In genomic region chr10:103491729-103492364, GRCh38 we compare ENCODE assay signal across 10 cellular contexts. TPM values are rescaled to one million over a fixed set of nuclear protein-coding genes. Genes with fewer than 3 reads are reported as not detected.
DNase-seq lines count a peak whose midpoint lies in the region; ATAC-seq and TF ChIP-seq lines count a peak whose summit lies in the region.
"Had no signal": no experiment of that assay in that cellular context is flagged by ENCODE, and none has a peak within 500 bp of the region (broad histone marks: within the 10 kb centered on the region; RNA-seq: fewer than 3 reads in every experiment).

No MANE protein-coding gene starts in this region.

- H3K36me3 ChIP-seq in suprapubic skin, result no peaks in the 10 kb centered on the region

- H3K27ac ChIP-seq in suprapubic skin, result no peak overlapping the region
- H3K27ac ChIP-seq: C4-2B had no signal

- no peaks in the 10 kb centered on the region for H3K9me3 ChIP-seq in suprapubic skin

- DNase-seq in T-helper 1 cell (no peak), T-cell (no peak), hepatic stellate cell (ENCODE audit: low spot score) (peak; percentile 94), suprapubic skin (ENCODE audit: low spot score in 2 of 2) (no peak)
- no peak for DNase-seq in stimulated activated naive B cell treated with anti-CD40 and anti-IgM and Interleukin-4, amounts not matched to agents 10 μg/mL and 1 μg/mL and 100 μg/mL, for 72 hours

- H3K27me3 Mint-ChIP-seq in T-helper 1 cell treated with Interleukin-12 subunit alpha and Interleukin-12 subunit beta and Interleukin-4 antibody, amounts not matched to agents 30 μg/mL and 1 μg/mL, for 36 hours (ENCODE audit: low read depth), result peaks cover 51% of the 10 kb centered on the region
- peaks cover 35 to 39% of the 10 kb centered on the region in 2 donors for H3K27me3 Mint-ChIP-seq in T-cell
- peaks cover 37 to 52% of the 10 kb centered on the region in 2 donors for H3K27me3 Mint-ChIP-seq in stimulated activated naive B cell treated with anti-CD40 and anti-IgM and Interleukin-4, amounts not matched to agents 10 μg/mL and 1 μg/mL and 100 μg/mL, for 72 hours

- TF ChIP-seq POLR2A in suprapubic skin (IDR thresholded peaks at IDR 0.05), result no peak

- TF ChIP-seq EP300 in suprapubic skin (IDR thresholded peaks at IDR 0.05), result no peak

- CTCF ChIA-PET in T-cell (lab: Charles Lee), result interaction anchor here (0.6 to 1.7 kb wide), 3 partner anchors 8 to 74 kb away, joined by 6 to 18 read pairs (median 9); no protein-coding TSS in a partner anchor

- no peak for TF ChIP-seq CTCF in suprapubic skin (IDR thresholded peaks at IDR 0.05)

- H3K4me1 Mint-ChIP-seq in T-helper 1 cell treated with Interleukin-12 subunit alpha and Interleukin-12 subunit beta and Interleukin-4 antibody, amounts not matched to agents 30 μg/mL and 1 μg/mL, for 36 hours (ENCODE audit: low read depth), result peaks cover 12% of the 10 kb centered on the region
- peaks cover 11 to 27% (median 17%) of the 10 kb centered on the region in 3 donors for H3K4me1 Mint-ChIP-seq in T-cell
- peaks cover 29 to 44% of the 10 kb centered on the region in 2 donors for H3K4me1 Mint-ChIP-seq in stimulated activated naive B cell treated with anti-CD40 and anti-IgM and Interleukin-4, amounts not matched to agents 10 μg/mL and 1 μg/mL and 100 μg/mL, for 72 hours

- H3K27ac Mint-ChIP-seq in T-helper 1 cell treated with Interleukin-12 subunit alpha and Interleukin-12 subunit beta and Interleukin-4 antibody, amounts not matched to agents 30 μg/mL and 1 μg/mL, for 36 hours, result no peak overlapping the region
- peak overlapping the region in 1 of 2 donors; percentile 44 for H3K27ac Mint-ChIP-seq in T-cell
- peak overlapping the region; percentile 43 for H3K27ac Mint-ChIP-seq in stimulated activated naive B cell treated with anti-CD40 and anti-IgM and Interleukin-4, amounts not matched to agents 10 μg/mL and 1 μg/mL and 100 μg/mL, for 72 hours

- no peaks in the 10 kb centered on the region for H3K9me3 Mint-ChIP-seq in T-helper 1 cell treated with Interleukin-12 subunit alpha and Interleukin-12 subunit beta and Interleukin-4 antibody, amounts not matched to agents 30 μg/mL and 1 μg/mL, for 36 hours
- no peaks in the 10 kb centered on the region for H3K9me3 Mint-ChIP-seq in T-cell
- H3K9me3 Mint-ChIP-seq in stimulated activated naive B cell treated with anti-CD40 and anti-IgM and Interleukin-4, amounts not matched to agents 10 μg/mL and 1 μg/mL and 100 μg/mL, for 72 hours, result no peaks in the 10 kb centered on the region

- H3K4me1 ChIP-seq in suprapubic skin, result peaks cover 17% of the 10 kb centered on the region

- H3K4me3 ChIP-seq in suprapubic skin, result no peak overlapping the region

- ATAC-seq in T-cell (replicated peaks in 1 of 4) (no peak), GM18498 (IDR thresholded peaks at IDR 0.05; ENCODE audit: unreplicated experiment) (no peak)
- ATAC-seq in stimulated activated naive B cell treated with anti-CD40 and anti-IgM and Interleukin-4, amounts not matched to agents 10 μg/mL and 1 μg/mL and 100 μg/mL, for 72 hours (replicated peaks), result no peak
- ATAC-seq in activated CD4-positive, CD25-positive, alpha-beta regulatory T cell treated with anti-CD3 and anti-CD28 coated beads, Interleukin-2, amount 50 U/mL, for 24 hours, result no peak

- 70% methylated on average over 7 of the region's 7 CpGs for WGBS in suprapubic skin

- H3K27me3 ChIP-seq in suprapubic skin, result peaks cover 38% of the 10 kb centered on the region

- H3K4me3 Mint-ChIP-seq in T-helper 1 cell treated with Interleukin-12 subunit alpha and Interleukin-12 subunit beta and Interleukin-4 antibody, amounts not matched to agents 30 μg/mL and 1 μg/mL, for 36 hours, result peak overlapping the region; percentile 6
- peak overlapping the region in 2 of 3 donors; percentile 1 to 83 for H3K4me3 Mint-ChIP-seq in T-cell
- no peak overlapping the region for H3K4me3 Mint-ChIP-seq in stimulated activated naive B cell treated with anti-CD40 and anti-IgM and Interleukin-4, amounts not matched to agents 10 μg/mL and 1 μg/mL and 100 μg/mL, for 72 hours

- POLR2A ChIA-PET in T-cell (lab: Charles Lee), result no interaction called here

- no peaks in the 10 kb centered on the region for H3K36me3 Mint-ChIP-seq in T-helper 1 cell treated with Interleukin-12 subunit alpha and Interleukin-12 subunit beta and Interleukin-4 antibody, amounts not matched to agents 30 μg/mL and 1 μg/mL, for 36 hours (ENCODE audit: low read depth)
- H3K36me3 Mint-ChIP-seq in T-cell, result no peaks in the 10 kb centered on the region
- no peaks in the 10 kb centered on the region for H3K36me3 Mint-ChIP-seq in stimulated activated naive B cell treated with anti-CD40 and anti-IgM and Interleukin-4, amounts not matched to agents 10 μg/mL and 1 μg/mL and 100 μg/mL, for 72 hours

RNA-seq across cellular contexts. Expression of gene NEURL1, which starts 1.7 kb away (rescaled TPM):
- total RNA-seq in T-cell, result 1 to 10 TPM in 1 of 5 donors, under 1 TPM in 4; 0.46 to 1.7 (median 0.84) TPM
- total RNA-seq in suprapubic skin, result under 1 TPM in 2 of 4 donors, not detected in 2; 0.18 to 0.30 TPM

RNA-seq across cellular contexts. Expression of gene CALHM3, which starts 12.8 kb away (rescaled TPM):
- total RNA-seq in T-cell, result not detected
- not detected for total RNA-seq in suprapubic skin
- total RNA-seq: T-helper 2 cell treated with Interferon-gamma antibody and Interleukin-4, amounts not matched to agents 100 ng/mL and 5 ng/mL, for 36 hours had no signal

RNA-seq across cellular contexts. Expression of gene CALHM1, which starts 33.1 kb away (rescaled TPM):
- total RNA-seq in T-cell, result not detected
- total RNA-seq in suprapubic skin, result not detected

RNA-seq across cellular contexts. Expression of gene CALHM2, which starts 39.7 kb away (rescaled TPM):
- 10 to 100 TPM in 4 of 5 donors, 1 to 10 TPM in 1; 8.9 to 76.7 (median 46.8) TPM for total RNA-seq in T-cell
- 10 to 100 TPM; 13.7 to 17.9 (median 16.3) TPM for total RNA-seq in suprapubic skin

Comparison
In these comparisons a context has a peak if more than half of its experiments do, and no peak if none do; other contexts are left out.
1. H3K4me3 Mint-ChIP-seq: peak in T-helper 1 cell treated with Interleukin-12 subunit alpha and Interleukin-12 subunit beta and Interleukin-4 antibody, amounts not matched to agents 30 μg/mL and 1 μg/mL, for 36 hours (single experiment) and T-cell (2 of 3); none in stimulated activated naive B cell treated with anti-CD40 and anti-IgM and Interleukin-4, amounts not matched to agents 10 μg/mL and 1 μg/mL and 100 μg/mL, for 72 hours (0 of 2).